Comparison of ENCODE assay signal across 8 cellular contexts in genomic region chr3:72445827-72446405, GRCh38. TPM values are rescaled to one million over a fixed set of nuclear protein-coding genes. Genes with fewer than 3 reads are reported as not detected.
DNase-seq lines count a peak whose midpoint lies in the region; ATAC-seq and TF ChIP-seq lines count a peak whose summit lies in the region.

No MANE protein-coding gene starts in this region.

- H2BK120ac ChIP-seq in trophoblast cell (ENCODE audit: insufficient read depth, low read length, poor library complexity) = no peak overlapping the region

- WGBS in trophoblast cell (ENCODE audit: extremely low coverage, insufficient coverage, insufficient read length) = 100% methylated on average over 2 of the region's 8 CpGs

- no peak overlapping the region for H2BK5ac ChIP-seq in trophoblast cell (ENCODE audit: low read depth, low read length, poor library complexity)

- peaks cover 11% of the 10 kb centered on the region for H3K79me1 ChIP-seq in trophoblast cell (ENCODE audit: low read length)

- no peak overlapping the region for H3K23ac ChIP-seq in trophoblast cell (ENCODE audit: low read length)

- POLR2A ChIA-PET in Panc1 (lab: Charles Lee) = no interaction called here

- ATAC-seq in Panc1 = no peak
- ATAC-seq in HG03175 (IDR thresholded peaks at IDR 0.05; ENCODE audit: unreplicated experiment) = no peak

- H3K27me3 ChIP-seq in Panc1 (ENCODE audit: control insufficient read depth, insufficient read depth, low read length) = no peaks in the 10 kb centered on the region
- no peaks in the 10 kb centered on the region for H3K27me3 ChIP-seq in trophoblast cell (ENCODE audit: insufficient read depth, low read length)

- H3K4me2 ChIP-seq in trophoblast cell (ENCODE audit: low read length) = peak overlapping the region; percentile 88

- H2AK5ac ChIP-seq in trophoblast cell (ENCODE audit: low read length) = no peak overlapping the region

- no peak overlapping the region for H3K18ac ChIP-seq in trophoblast cell (ENCODE audit: low read length)

- H3K4ac ChIP-seq in trophoblast cell (ENCODE audit: low read depth, low read length) = peak overlapping the region; percentile 84

- H3K4me3 ChIP-seq in Panc1 (ENCODE audit: low read depth in 2 of 2, low read length in 2 of 2) = peak overlapping the region; percentile 88 to 91
- H3K4me3 ChIP-seq in epithelial cell of proximal tubule (ENCODE audit: low read depth, low read length) = peak overlapping the region; percentile 75
- H3K4me3 ChIP-seq in trophoblast cell (ENCODE audit: low read depth, low read length) = peak overlapping the region; percentile 30

- H3K36me3 ChIP-seq in ES-I3 (ENCODE audit: insufficient read depth, low read length) = no peaks in the 10 kb centered on the region; the same call in 1 of the 2 replicates
- H3K36me3 ChIP-seq in Panc1 (ENCODE audit: control insufficient read depth, insufficient read depth, low read length) = peaks cover 5% of the 10 kb centered on the region; the same call in 1 of the 2 replicates
- H3K36me3 ChIP-seq in trophoblast cell (ENCODE audit: control insufficient read depth in 1 of 2, insufficient read depth in 2 of 2, low read length in 2 of 2) = no peaks in the 10 kb centered on the region

- H4K8ac ChIP-seq in trophoblast cell (ENCODE audit: low read depth, low read length) = no peak overlapping the region

- no peak overlapping the region for H2BK12ac ChIP-seq in trophoblast cell (ENCODE audit: low read length)

- TF ChIP-seq CTCF in Panc1 (IDR thresholded peaks at IDR 0.05) (no peak), epithelial cell of proximal tubule (conservative IDR thresholded peaks at IDR 0.05; ENCODE audit: low read depth, low read length) (no peak)

- DNase-seq in Panc1 (ENCODE audit: low read depth, low spot score) = no peak
- no peak for DNase-seq in epithelial cell of proximal tubule (ENCODE audit: low read depth)
- no peak for DNase-seq in trophoblast cell
- no peak for DNase-seq in G401 (ENCODE audit: low spot score)
- no peak for DNase-seq in germinal center (ENCODE audit: low spot score)
- DNase-seq in iPS-NIHi11 (ENCODE audit: low spot score) = no peak

- peak overlapping the region; percentile 99 for H3K9ac ChIP-seq in ES-I3 (ENCODE audit: low read depth, low read length)
- no peak overlapping the region for H3K9ac ChIP-seq in trophoblast cell (ENCODE audit: low read length)

- H3K27ac ChIP-seq in Panc1 (ENCODE audit: low read length) (peak overlapping the region; percentile 91), trophoblast cell (ENCODE audit: low read depth, low read length) (peak overlapping the region; percentile 94)

- H3K9me3 ChIP-seq in ES-I3 (ENCODE audit: control insufficient read depth, insufficient read depth, low read length) (no peaks in the 10 kb centered on the region), Panc1 (ENCODE audit: control insufficient read depth, insufficient read depth, low read depth, low read length) (no peaks in the 10 kb centered on the region), trophoblast cell (ENCODE audit: insufficient read depth, low read depth, low read length) (no peaks in the 10 kb centered on the region)

- H2AFZ ChIP-seq in trophoblast cell (ENCODE audit: insufficient read depth, low read length, poor library complexity) = no peak overlapping the region

- no peak overlapping the region for H3K14ac ChIP-seq in trophoblast cell (ENCODE audit: low read length)

- in situ Hi-C loops in Panc1 (cut with HindIII; ENCODE audit: low pct_unique_long_range_greater_than_20kb, low sequenced_read_pairs) (no loop called here), G401 (cut with HindIII; ENCODE audit: low sequenced_read_pairs) (no loop called here)

- peaks cover 11% of the 10 kb centered on the region for H3K79me2 ChIP-seq in trophoblast cell (ENCODE audit: control insufficient read depth, insufficient read depth, low read length, poor library complexity)

- intact Hi-C loops in Panc1 (cut with micrococcal nuclease; ENCODE audit: unreplicated experiment) = no loop called here

- TSS peak; percentile 72 for BruUV-seq in Panc1 (replicated peaks; lab: Mats Ljungman, UMichigan)

- no peak overlapping the region for H4K91ac ChIP-seq in trophoblast cell (ENCODE audit: low read depth, low read length)

- peaks cover 35% of the 10 kb centered on the region for H3K4me1 ChIP-seq in ES-I3 (ENCODE audit: insufficient read depth, low read length)
- peaks cover 14% of the 10 kb centered on the region for H3K4me1 ChIP-seq in Panc1 (ENCODE audit: control insufficient read depth, insufficient read depth, low read length)
- H3K4me1 ChIP-seq in trophoblast cell (ENCODE audit: control insufficient read depth in 1 of 2, insufficient read depth in 2 of 2, low read length in 2 of 2) = peaks cover 3 to 4% of the 10 kb centered on the region in 2 experiments

- CTCF ChIA-PET in Panc1 (lab: Charles Lee) = no interaction called here

- H4K12ac ChIP-seq in trophoblast cell (ENCODE audit: low read depth, low read length) = no peak overlapping the region

RNA-seq across cellular contexts. Expression of gene RYBP, which starts 0.5 kb away (rescaled TPM):
- total RNA-seq in Panc1 (2021; ENCODE audit: unreplicated experiment) (8.8 TPM), epithelial cell of proximal tubule (2.4 and 3.5 TPM in 2 replicates)
- 4.2 TPM for polyA plus RNA-seq in Panc1 (2012; ENCODE audit: insufficient read length)
- 44.7 and 45.0 TPM in 2 replicates for polyA plus RNA-seq in trophoblast cell (2013)
- total RNA-seq in G401 (2014; rRNA removed; shearing (Covaris generic)) = 6.3 and 7.5 TPM in 2 replicates

Comparison
In these comparisons a context has a peak if more than half of its experiments do, and no peak if none do; other contexts are left out.
1. H3K4me3 ChIP-seq: peak in every context shown above with its lines; median percentile 90 in Panc1; 75 in epithelial cell of proximal tubule; 30 in trophoblast cell.